9 cellular contexts compared by ENCODE assay signal in the genomic region with DNA sequence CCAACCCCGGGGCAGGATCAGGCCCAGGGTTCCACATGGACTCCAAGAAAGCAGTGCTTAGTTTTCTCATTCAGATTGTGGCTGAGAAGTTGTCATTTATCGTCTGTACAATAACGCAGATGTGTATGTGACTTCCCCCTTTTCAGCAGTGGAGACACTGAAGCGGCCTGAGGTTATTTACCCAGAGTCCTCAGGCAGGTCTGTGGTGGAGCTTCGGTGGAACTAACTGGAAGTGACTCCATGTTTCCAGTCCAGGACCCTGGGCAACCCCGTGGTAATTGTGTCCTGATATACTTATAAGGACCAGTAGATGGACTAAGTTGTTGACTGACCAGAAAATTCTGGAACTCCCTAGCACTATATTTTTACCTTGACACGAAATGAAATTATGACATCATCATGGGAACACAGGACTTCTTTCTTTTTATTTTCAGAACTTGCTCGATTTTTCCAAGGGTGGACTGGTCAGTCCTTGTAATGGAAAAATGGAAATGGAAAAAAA. TPM values are rescaled to one million over a fixed set of nuclear protein-coding genes. Genes with fewer than 3 reads are reported as not detected.
A peak's percentile ranks its signal among the peaks of the same experiment; 100 is the strongest.
DNase-seq lines count a peak whose midpoint lies in the region; ATAC-seq and TF ChIP-seq lines count a peak whose summit lies in the region.
"Had no signal": no experiment of that assay in that cellular context is flagged by ENCODE, and none has a peak within 500 bp of the region (broad histone marks: within the 10 kb centered on the region; RNA-seq: fewer than 3 reads in every experiment).

No MANE protein-coding gene starts in this region.

- peaks cover 33 to 35% of the 10 kb centered on the region in 2 experiments for H3K4me1 ChIP-seq in neutrophil (ENCODE audit: control insufficient read depth in 1 of 2, insufficient read depth in 1 of 2, low read depth in 1 of 2, low read length in 1 of 2)
- peaks cover 28 to 31% (median 29%) of the 10 kb centered on the region in 4 donors for H3K4me1 ChIP-seq in esophagus muscularis mucosa
- H3K4me1 ChIP-seq: parathyroid adenoma had no signal

- peaks cover 31% of the 10 kb centered on the region for H3K4me1 Mint-ChIP-seq in activated CD8-positive, alpha-beta T cell treated with anti-CD3 and anti-CD28 coated beads for 36 hours (ENCODE audit: low read depth)

- H3K36me3 Mint-ChIP-seq in activated CD8-positive, alpha-beta T cell treated with anti-CD3 and anti-CD28 coated beads for 36 hours (ENCODE audit: low read depth) = peaks cover 36% of the 10 kb centered on the region

- intact Hi-C loops in activated CD8-positive, alpha-beta T cell treated with anti-CD3 and anti-CD28 coated beads for 36 hours (cut with micrococcal nuclease) = loop anchor here (5.0 kb wide), 1 partner anchor 45 kb away; no protein-coding TSS in a partner anchor
- intact Hi-C loops in esophagus muscularis mucosa (cut with DNase I) = loop anchor here (5.0 kb wide), 1 partner anchor 50 kb away; no protein-coding TSS in a partner anchor

- CTCF ChIA-PET in GM10248 (lab: Yijun Ruan, JAX) = interaction anchor here (1.2 to 6.1 kb wide), 7 partner anchors 10 to 206 kb away, joined by 3 to 74 read pairs (median 5); no protein-coding TSS in a partner anchor
- CTCF ChIA-PET in activated CD8-positive, alpha-beta T cell treated with anti-CD3 and anti-CD28 coated beads for 36 hours (lab: Charles Lee) = interaction anchor here (1.1 to 12.2 kb wide), 4 partner anchors 7 to 54 kb away, joined by 3 to 179 read pairs (median 4); no protein-coding TSS in a partner anchor

- peak overlapping the region; percentile 73 for H3K4me3 ChIP-seq in MG63
- H3K4me3 ChIP-seq in neutrophil (ENCODE audit: low read depth in 1 of 2, low read length in 1 of 2) = peak overlapping the region; percentile 69 to 97
- no peak overlapping the region for H3K4me3 ChIP-seq in esophagus muscularis mucosa

- H3K36me3 ChIP-seq in MG63 (peaks cover 19% of the 10 kb centered on the region), neutrophil (no peaks in the 10 kb centered on the region), esophagus muscularis mucosa (peaks cover 0 to 4% (median 0%) of the 10 kb centered on the region in 4 donors)

- DNase-seq in GM10248 (ENCODE audit: extremely low spot score) (peak; percentile 55), MG63 (no peak), esophagus muscularis mucosa (ENCODE audit: extremely low spot score) (no peak), HuH-7.5 (ENCODE audit: low spot score) (no peak)
- DNase-seq in activated CD8-positive, alpha-beta T cell treated with anti-CD3 and anti-CD28 coated beads for 36 hours = peak; percentile 63

- H3K27me3 ChIP-seq in MG63 (no peaks in the 10 kb centered on the region), neutrophil (no peaks in the 10 kb centered on the region), esophagus muscularis mucosa (no peaks in the 10 kb centered on the region)

- peak overlapping the region; percentile 68 for H3K27ac Mint-ChIP-seq in activated CD8-positive, alpha-beta T cell treated with anti-CD3 and anti-CD28 coated beads for 36 hours

- no peak for ATAC-seq in activated CD8-positive, alpha-beta T cell treated with anti-CD3 and anti-CD28 coated beads for 36 hours
- no peak for ATAC-seq in GM18907 (IDR thresholded peaks at IDR 0.05; ENCODE audit: unreplicated experiment)
- no peak for ATAC-seq in GM21619 (IDR thresholded peaks at IDR 0.05; ENCODE audit: unreplicated experiment)

- H3K27ac ChIP-seq in neutrophil = peak overlapping the region; percentile 93
- no peak overlapping the region for H3K27ac ChIP-seq in esophagus muscularis mucosa (replicated peaks in 1 of 4)
- H3K27ac ChIP-seq: parathyroid adenoma had no signal

- TF ChIP-seq EP300 in esophagus muscularis mucosa (IDR thresholded peaks at IDR 0.05) = no peak

- POLR2A ChIA-PET in GM10248 (lab: Yijun Ruan, JAX) = interaction anchor here (0.6 to 1.1 kb wide), 2 partner anchors 12 to 44 kb away, joined by 3 to 4 read pairs; no protein-coding TSS in a partner anchor
- POLR2A ChIA-PET in activated CD8-positive, alpha-beta T cell treated with anti-CD3 and anti-CD28 coated beads for 36 hours (lab: Charles Lee) = interaction anchor here (0.7 to 8.6 kb wide), 7 partner anchors 17 to 62 kb away, joined by 4 to 209 read pairs (median 23); no protein-coding TSS in a partner anchor

- no peaks in the 10 kb centered on the region for H3K27me3 Mint-ChIP-seq in activated CD8-positive, alpha-beta T cell treated with anti-CD3 and anti-CD28 coated beads for 36 hours

- H3K9me3 ChIP-seq in MG63 = no peaks in the 10 kb centered on the region
- H3K9me3 ChIP-seq in neutrophil = no peaks in the 10 kb centered on the region
- no peaks in the 10 kb centered on the region for H3K9me3 ChIP-seq in esophagus muscularis mucosa

- TF ChIP-seq POLR2A in esophagus muscularis mucosa (IDR thresholded peaks at IDR 0.05; ENCODE audit: low read depth) = no peak

- TF ChIP-seq CTCF in GM10248 (IDR thresholded peaks at IDR 0.05; ENCODE audit: control extremely low read depth, extremely low read depth, low read depth, missing control alignments) (no peak), neutrophil (IDR thresholded peaks at IDR 0.05) (peak; percentile 20), esophagus muscularis mucosa (IDR thresholded peaks at IDR 0.05) (no peak)
- TF ChIP-seq CTCF in activated CD8-positive, alpha-beta T cell treated with anti-CD3 and anti-CD28 coated beads for 36 hours (IDR thresholded peaks at IDR 0.05) = no peak

- H3K9me3 Mint-ChIP-seq in activated CD8-positive, alpha-beta T cell treated with anti-CD3 and anti-CD28 coated beads for 36 hours = no peaks in the 10 kb centered on the region

- WGBS in esophagus muscularis mucosa = 63% methylated on average over 8 of the region's 8 CpGs

- peak overlapping the region; percentile 100 for H3K4me3 Mint-ChIP-seq in activated CD8-positive, alpha-beta T cell treated with anti-CD3 and anti-CD28 coated beads for 36 hours

RNA-seq across cellular contexts. Expression of a gene that starts 1.0 kb away (rescaled TPM):
- total RNA-seq in MG63 (2014; rRNA removed; shearing (Covaris generic); ENCODE audit: low replicate concordance) = 10.5 and 17.8 TPM in 2 replicates
- total RNA-seq in activated CD8-positive, alpha-beta T cell treated with anti-CD3 and anti-CD28 coated beads for 36 hours = 10 to 100 TPM; 39.8 to 41.3 TPM
- 10 to 100 TPM; 14.5 to 22.0 (median 16.7) TPM for total RNA-seq in esophagus muscularis mucosa

RNA-seq across cellular contexts. Expression of a gene that starts 53.7 kb away (rescaled TPM):
- total RNA-seq in MG63 (2014; rRNA removed; shearing (Covaris generic); ENCODE audit: low replicate concordance) = 7.6 and 15.3 TPM in 2 replicates
- total RNA-seq in activated CD8-positive, alpha-beta T cell treated with anti-CD3 and anti-CD28 coated beads for 36 hours = 10 to 100 TPM; 15.7 to 16.7 TPM
- total RNA-seq in esophagus muscularis mucosa = 10 to 100 TPM; 10.8 to 23.5 (median 15.4) TPM

Comparison
In these comparisons a context has a peak if more than half of its experiments do, and no peak if none do; other contexts are left out.
1. DNase-seq: peak in GM10248 (single experiment) and activated CD8-positive, alpha-beta T cell treated with anti-CD3 and anti-CD28 coated beads for 36 hours (single experiment); none in MG63 (single experiment), esophagus muscularis mucosa (single experiment) and HuH-7.5 (single experiment).
2. H3K4me3 ChIP-seq: peak in MG63 (single experiment) and neutrophil (2 of 2); none in esophagus muscularis mucosa (0 of 4).